ENCODE assay signal across 9 cellular contexts in the genomic region with DNA sequence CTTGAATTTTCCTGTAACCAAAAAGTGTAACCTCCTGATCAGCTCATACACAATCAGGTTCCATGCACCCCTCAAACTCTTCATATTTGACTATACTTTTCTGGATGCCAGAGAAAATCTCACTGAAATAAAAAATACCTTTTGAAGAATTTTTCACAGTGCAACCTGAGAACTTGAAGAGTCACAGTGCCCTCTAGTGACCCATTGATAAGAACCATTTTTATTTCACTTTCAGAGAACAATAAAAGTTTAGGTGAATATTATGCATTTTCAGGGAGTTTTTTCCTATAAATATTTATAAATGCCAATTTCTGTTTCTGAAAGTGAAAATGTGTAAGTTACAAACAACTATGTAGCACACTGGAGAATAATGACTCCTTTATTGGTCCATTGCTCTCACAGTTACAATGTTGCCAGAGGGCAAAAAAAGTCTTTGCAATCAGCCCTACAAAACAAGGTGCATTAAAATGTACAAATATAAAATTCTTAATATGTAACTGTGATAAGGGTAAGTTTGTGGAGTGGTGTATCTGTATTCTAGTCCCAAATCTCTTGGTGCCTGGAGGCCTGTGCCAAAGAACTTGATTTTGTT.
DNase-seq lines count a peak whose midpoint lies in the region; ATAC-seq and TF ChIP-seq lines count a peak whose summit lies in the region.
"Had no signal": no experiment of that assay in that cellular context is flagged by ENCODE, and none has a peak within 500 bp of the region (broad histone marks: within the 10 kb centered on the region; RNA-seq: fewer than 3 reads in every experiment).

No MANE protein-coding gene starts in this region.

- H3K4me1 ChIP-seq in hepatocyte (ENCODE audit: insufficient read depth): no peaks in the 10 kb centered on the region

- no peaks in the 10 kb centered on the region for H4K20me1 ChIP-seq in hepatocyte (ENCODE audit: insufficient read depth, poor library complexity, severe bottlenecking)

- no peaks in the 10 kb centered on the region for H3K9me2 ChIP-seq in hepatocyte (replicated peaks; ENCODE audit: insufficient read depth)

- peak; percentile 75 for TF ChIP-seq CTCF in hepatocyte (IDR thresholded peaks at IDR 0.05; ENCODE audit: poor library complexity)

- no peaks in the 10 kb centered on the region for H3K9me3 ChIP-seq in hepatocyte (ENCODE audit: low read depth)

- no peak overlapping the region for H2AFZ ChIP-seq in hepatocyte

- no peaks in the 10 kb centered on the region for H3K36me3 ChIP-seq in hepatocyte (replicated peaks; ENCODE audit: insufficient read depth, low read depth)

- peak overlapping the region; percentile 5 for H3K27ac ChIP-seq in hepatocyte

- no peaks in the 10 kb centered on the region for H3K27me3 ChIP-seq in hepatocyte

- DNase-seq in DMS53 treated with DMSO at 0.1 percent for 48 hours (lab: John Stamatoyannopoulos, UW; ENCODE audit: unreplicated experiment): peak; percentile 3
- DNase-seq in SK-N-DZ (ENCODE audit: low spot score): peak; percentile 59
- peak; percentile 68 for DNase-seq in hepatocyte (ENCODE audit: low spot score)
- no peak for DNase-seq in globus pallidus (ENCODE audit: low spot score)

- ATAC-seq in HG02798 (IDR thresholded peaks at IDR 0.05; ENCODE audit: poor library complexity, unreplicated experiment) (peak; percentile 39), GM18873 (IDR thresholded peaks at IDR 0.05; ENCODE audit: low FRiP score, unreplicated experiment) (no peak), HG02852 (IDR thresholded peaks at IDR 0.05; ENCODE audit: unreplicated experiment) (no peak), HG02981 (IDR thresholded peaks at IDR 0.05; ENCODE audit: unreplicated experiment) (no peak)
- ATAC-seq: mucosa of descending colon had no signal

- H3K4me3 ChIP-seq in hepatocyte: no peak overlapping the region
- H3K4me3 ChIP-seq: mucosa of descending colon had no signal

- no peaks in the 10 kb centered on the region for H3K79me2 ChIP-seq in hepatocyte

- no peak overlapping the region for H3K4me2 ChIP-seq in hepatocyte
